In genomic region chr4:44098973-44099372, GRCh38 we compare ENCODE assay signal across 9 cellular contexts.
"Had no signal": no experiment of that assay in that cellular context is flagged by ENCODE, and none has a peak within 500 bp of the region (broad histone marks: within the 10 kb centered on the region; RNA-seq: fewer than 3 reads in every experiment).

No MANE protein-coding gene starts in this region.

- H3K9ac ChIP-seq: KMS-11 had no signal

- H3K4me3 Mint-ChIP-seq: GM23338, HFFc6 had no signal

- H3K9me3 ChIP-seq: HAP-1 had no signal

- ATAC-seq: GM23338, HCT116 had no signal

- DNase-seq: H7, HFFc6, Karpas-422, KBM-7 had no signal

- H3K4me3 ChIP-seq: GM23338, HAP-1 had no signal

- H3K4me1 ChIP-seq: HAP-1 had no signal

- H3K27ac ChIP-seq: KMS-11 had no signal

- FAIRE-seq: HTR-8/SVneo had no signal

- H3K27ac Mint-ChIP-seq: GM23338, HFFc6 had no signal

- H3K36me3 ChIP-seq: HAP-1 had no signal

- H2AFZ ChIP-seq: GM23338 had no signal

- H3K4me2 ChIP-seq: GM23338, KMS-11 had no signal
